23 cellular contexts compared by ENCODE assay signal in the genomic region with DNA sequence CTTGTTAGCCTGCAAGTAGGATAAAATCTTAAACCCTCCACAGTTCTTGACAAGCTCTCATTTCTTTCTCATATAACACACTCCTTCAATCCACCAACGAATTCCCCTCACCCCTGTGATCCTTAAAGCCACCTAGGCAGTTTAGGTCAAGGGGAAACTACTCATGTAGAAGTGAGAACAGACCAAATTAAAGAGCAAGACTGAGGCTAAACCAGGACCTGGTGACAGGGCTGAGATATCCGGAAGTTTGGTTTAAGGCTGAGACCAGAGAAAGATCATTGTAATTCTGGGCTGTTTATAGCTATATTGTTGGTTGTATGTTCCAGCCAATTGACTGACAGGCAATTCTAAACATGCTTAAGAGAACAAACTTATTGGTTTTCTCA. TPM values are rescaled to one million over a fixed set of nuclear protein-coding genes. Genes with fewer than 3 reads are reported as not detected.
DNase-seq lines count a peak whose midpoint lies in the region; ATAC-seq and TF ChIP-seq lines count a peak whose summit lies in the region.
"Had no signal": no experiment of that assay in that cellular context is flagged by ENCODE, and none has a peak within 500 bp of the region (broad histone marks: within the 10 kb centered on the region; RNA-seq: fewer than 3 reads in every experiment).

No MANE protein-coding gene starts in this region.

- H3K27ac ChIP-seq in mammary epithelial cell (ENCODE audit: insufficient read depth, low read depth, low read length) (no peak overlapping the region), WERI-Rb-1 (peak overlapping the region; percentile 34)
- H3K27ac ChIP-seq: KMS-11, left lung, prostate gland had no signal

- H3K79me2 ChIP-seq in mammary epithelial cell (ENCODE audit: insufficient read depth, low read length) = no peaks in the 10 kb centered on the region

- H3K9ac ChIP-seq in mammary epithelial cell (ENCODE audit: insufficient read depth, low read length) = no peak overlapping the region
- H3K9ac ChIP-seq: KMS-11 had no signal

- no peak for TF ChIP-seq CTCF in mammary epithelial cell (conservative IDR thresholded peaks at IDR 0.05 in 1 of 2, IDR thresholded peaks at IDR 0.05 in 1 of 2; ENCODE audit: extremely low read depth in 1 of 2, insufficient read depth in 1 of 2, low read depth in 1 of 2, low read length in 2 of 2)
- no peak for TF ChIP-seq CTCF in MCF 10A (IDR thresholded peaks at IDR 0.05; ENCODE audit: unreplicated experiment)
- no peak for TF ChIP-seq CTCF in WERI-Rb-1 (IDR thresholded peaks at IDR 0.05; ENCODE audit: low read depth, low read length)
- TF ChIP-seq CTCF in mucosa of descending colon (IDR thresholded peaks at IDR 0.05) = no peak
- no peak for TF ChIP-seq CTCF in type B pancreatic cell (conservative IDR thresholded peaks at IDR 0.05)

- H3K36me3 Mint-ChIP-seq in MCF 10A (ENCODE audit: insufficient read depth, unreplicated experiment) = no peaks in the 10 kb centered on the region
- H3K36me3 Mint-ChIP-seq in type B pancreatic cell = no peaks in the 10 kb centered on the region

- no peaks in the 10 kb centered on the region for H3K9me3 ChIP-seq in mammary epithelial cell (replicated peaks; ENCODE audit: insufficient read depth, low read length)
- no peaks in the 10 kb centered on the region for H3K9me3 ChIP-seq in WERI-Rb-1 (ENCODE audit: severe bottlenecking)
- H3K9me3 ChIP-seq in mucosa of descending colon = no peaks in the 10 kb centered on the region
- H3K9me3 ChIP-seq: left lung, prostate gland, upper lobe of left lung had no signal

- H3K4me1 Mint-ChIP-seq in MCF 10A (ENCODE audit: insufficient read depth, unreplicated experiment) (peaks cover 32% of the 10 kb centered on the region), type B pancreatic cell (ENCODE audit: unreplicated experiment) (peaks cover 47% of the 10 kb centered on the region)
- H3K4me1 Mint-ChIP-seq: activated B cell treated with CpG ODN at 0.5 μM for 24 hours had no signal

- CTCF ChIA-PET in mammary epithelial cell (lab: Charles Lee; ENCODE audit: low non-redundant PET) (no interaction called here), MCF 10A (lab: Yijun Ruan, JAX) (interaction anchor here (0.6 to 4.1 kb wide), 6 partner anchors 11 to 69 kb away, joined by 3 to 23 read pairs (median 8); a partner anchor contains a TSS)

- no peak overlapping the region for H3K4me3 ChIP-seq in mammary epithelial cell (replicated peaks in 1 of 3; ENCODE audit: insufficient read depth in 1 of 3, low read depth in 2 of 3, low read length in 3 of 3)
- no peak overlapping the region for H3K4me3 ChIP-seq in WERI-Rb-1 (ENCODE audit: low read depth, low read length)
- H3K4me3 ChIP-seq in mucosa of descending colon = no peak overlapping the region
- H3K4me3 ChIP-seq: left lung, prostate gland, upper lobe of left lung had no signal

- H3K4me2 ChIP-seq in mammary epithelial cell (ENCODE audit: insufficient read depth, low read depth, low read length) = no peak overlapping the region
- H3K4me2 ChIP-seq: KMS-11 had no signal

- H3K27me3 ChIP-seq in mammary epithelial cell (ENCODE audit: insufficient read depth, low read length) (no peaks in the 10 kb centered on the region), WERI-Rb-1 (ENCODE audit: insufficient read depth, low read depth, severe bottlenecking) (no peaks in the 10 kb centered on the region)
- H3K27me3 ChIP-seq: left lung, upper lobe of left lung had no signal

- POLR2A ChIA-PET in MCF 10A (lab: Yijun Ruan, JAX) = interaction anchor here (0.6 to 12.4 kb wide), 9 partner anchors 9 to 639 kb away, joined by 3 to 250 read pairs (median 10); a partner anchor contains a TSS

- dilution Hi-C loops in mammary epithelial cell (cut with HindIII; ENCODE audit: low sequenced_read_pairs) = loop anchor here (5.0 kb wide), 1 partner anchor 50 kb away; no protein-coding TSS in a partner anchor

- no peaks in the 10 kb centered on the region for H4K20me1 ChIP-seq in mammary epithelial cell (ENCODE audit: insufficient read depth, low read length)

- H3K9me3 Mint-ChIP-seq in MCF 10A (ENCODE audit: unreplicated experiment) = no peaks in the 10 kb centered on the region
- no peaks in the 10 kb centered on the region for H3K9me3 Mint-ChIP-seq in type B pancreatic cell
- H3K9me3 Mint-ChIP-seq: activated B cell treated with CpG ODN at 0.5 μM for 24 hours; CD4-positive, CD25-positive, alpha-beta regulatory T cell had no signal

- DNase-seq in mammary epithelial cell (no peak), MCF 10A (ENCODE audit: unreplicated experiment) (no peak), WERI-Rb-1 (no peak), mucosa of descending colon (no peak), type B pancreatic cell (ENCODE audit: extremely low spot score, unreplicated experiment) (no peak), activated gamma-delta T cell (lab: John Stamatoyannopoulos, UW) (no peak)
- DNase-seq: 8988T; activated B cell treated with CpG ODN at 0.5 μM for 24 hours; activated CD4-positive, alpha-beta T cell treated with anti-CD3 and anti-CD28 coated beads, Interleukin-2, amount 50 U/mL, for 48 hours; activated CD8-positive, alpha-beta memory T cell treated with anti-CD3 and anti-CD28 coated beads, Interleukin-2, amount 50 U/mL, for 4 hours; activated effector memory CD4-positive, alpha-beta T cell treated with Interleukin-2 at 50 U/mL for 16 hours; CD4-positive, CD25-positive, alpha-beta regulatory T cell; left lung; midbrain; NCI-H1694; NCI-H2171 treated with DMSO at 0.1 percent for 48 hours; NCI-H526 treated with DMSO at 0.1 percent for 48 hours; SHP77; upper lobe of left lung had no signal

- H2AFZ ChIP-seq in mammary epithelial cell (ENCODE audit: low read depth, low read length) = peak overlapping the region; percentile 51

- no peaks in the 10 kb centered on the region for H3K36me3 ChIP-seq in mammary epithelial cell (ENCODE audit: insufficient read depth, low read length)
- no peaks in the 10 kb centered on the region for H3K36me3 ChIP-seq in WERI-Rb-1
- no peaks in the 10 kb centered on the region for H3K36me3 ChIP-seq in mucosa of descending colon (ENCODE audit: low read depth)
- H3K36me3 ChIP-seq: left lung, prostate gland, upper lobe of left lung had no signal

- intact Hi-C loops in mammary epithelial cell (cut with micrococcal nuclease) = no loop called here
- intact Hi-C loops in MCF 10A (cut with micrococcal nuclease) = no loop called here
- intact Hi-C loops in mucosa of descending colon (cut with DNase I, micrococcal nuclease) = no loop called here

- 95% methylated on average over 2 of the region's 2 CpGs for WGBS in mammary epithelial cell (ENCODE audit: low coverage, missing lambda C conversion rate)

- no peaks in the 10 kb centered on the region for H3K27me3 Mint-ChIP-seq in MCF 10A (ENCODE audit: insufficient read depth, unreplicated experiment)
- H3K27me3 Mint-ChIP-seq in type B pancreatic cell = no peaks in the 10 kb centered on the region
- H3K27me3 Mint-ChIP-seq: activated B cell treated with CpG ODN at 0.5 μM for 24 hours; CD4-positive, CD25-positive, alpha-beta regulatory T cell had no signal

- H3K4me1 ChIP-seq in mammary epithelial cell (ENCODE audit: insufficient read depth, low read length) = peaks cover 44% of the 10 kb centered on the region
- H3K4me1 ChIP-seq in mucosa of descending colon (ENCODE audit: low read depth) = peaks cover 34% of the 10 kb centered on the region
- H3K4me1 ChIP-seq: prostate gland had no signal

- H3K27ac Mint-ChIP-seq in MCF 10A (ENCODE audit: low read depth, unreplicated experiment) (no peak overlapping the region), type B pancreatic cell (peak overlapping the region; percentile 22)
- H3K27ac Mint-ChIP-seq: activated B cell treated with CpG ODN at 0.5 μM for 24 hours; CD4-positive, CD25-positive, alpha-beta regulatory T cell had no signal

- in situ Hi-C loops in mammary epithelial cell (cut with MboI; ENCODE audit: low sequenced_read_pairs in 2 of 2) = no loop called here

- BruUV-seq in mammary epithelial cell (replicated peaks; lab: Mats Ljungman, UMichigan) (no TSS peak), MCF 10A (replicated peaks; lab: Mats Ljungman, UMichigan) (no TSS peak)

- peak; percentile 17 for ATAC-seq in mucosa of descending colon
- no peak for ATAC-seq in GM18511 (IDR thresholded peaks at IDR 0.05; ENCODE audit: unreplicated experiment)
- ATAC-seq in GM21360 (IDR thresholded peaks at IDR 0.05; ENCODE audit: unreplicated experiment) = no peak

- H3K4me3 Mint-ChIP-seq in MCF 10A (ENCODE audit: unreplicated experiment) (no peak overlapping the region), type B pancreatic cell (no peak overlapping the region)
- H3K4me3 Mint-ChIP-seq: activated B cell treated with CpG ODN at 0.5 μM for 24 hours; CD4-positive, CD25-positive, alpha-beta regulatory T cell had no signal

RNA-seq across cellular contexts. Expression of a gene that starts 54.1 kb away (rescaled TPM):
- total RNA-seq in mammary epithelial cell (1 to 10 TPM; 8.2 to 9.5 TPM), MCF 10A (2022) (9.2 and 13.1 TPM in 2 replicates), mucosa of descending colon (10 to 100 TPM; 11.4 to 23.2 (median 17.2) TPM), type B pancreatic cell (ENCODE audit: low replicate concordance) (9.5 and 9.6 TPM in 2 replicates)
- 2.8 TPM for polyA plus RNA-seq in mammary epithelial cell
- 5.8 TPM for polyA minus RNA-seq in mammary epithelial cell
